ENCODE assay signal across 21 cellular contexts in genomic region chr6:104003803-104004516, GRCh38.
DNase-seq lines count a peak whose midpoint lies in the region; ATAC-seq, FAIRE-seq and TF ChIP-seq lines count a peak whose summit lies in the region.
"Had no signal": no experiment of that assay in that cellular context is flagged by ENCODE, and none has a peak within 500 bp of the region (broad histone marks: within the 10 kb centered on the region; RNA-seq: fewer than 3 reads in every experiment).

No MANE protein-coding gene starts in this region.

- peak; percentile 52 to 58 for TF ChIP-seq CTCF in GM23338 (conservative IDR thresholded peaks at IDR 0.05; ENCODE audit: low read depth in 2 of 2)
- no peak for TF ChIP-seq CTCF in K562 (IDR thresholded peaks at IDR 0.05 in 2 of 3, conservative IDR thresholded peaks at IDR 0.05 in 1 of 3; ENCODE audit: insufficient read depth in 2 of 3, low read depth in 1 of 3, low read length in 3 of 3)
- peak in 2 of 7 experiments; percentile 25 to 34 for TF ChIP-seq CTCF in body of pancreas (IDR thresholded peaks at IDR 0.05)
- TF ChIP-seq CTCF in upper lobe of right lung (IDR thresholded peaks at IDR 0.05) = no peak

- no peaks in the 10 kb centered on the region for H3K27me3 ChIP-seq in GM23338 (ENCODE audit: insufficient read depth)
- H3K27me3 ChIP-seq in Karpas-422 (ENCODE audit: low read length) = 0 out of 2 replicates have a peak, but pooled peaks cover 2% of the 10 kb centered on the region
- H3K27me3 ChIP-seq in K562 (ENCODE audit: control insufficient read depth in 2 of 2, insufficient read depth in 2 of 2, low read length in 2 of 2) = no peaks in the 10 kb centered on the region
- no peaks in the 10 kb centered on the region for H3K27me3 ChIP-seq in mesendoderm (ENCODE audit: insufficient read depth, low read length, poor library complexity)
- H3K27me3 ChIP-seq in body of pancreas = no peaks in the 10 kb centered on the region
- H3K27me3 ChIP-seq in upper lobe of right lung = no peaks in the 10 kb centered on the region
- H3K27me3 ChIP-seq: BLaER1 treated with 17β-estradiol and CSF1 and Interleukin-3, amounts not matched to agents 10 nM and 100 nM; brain microvascular endothelial cell had no signal

- intact Hi-C loops in K562 (cut with micrococcal nuclease) = no loop called here
- intact Hi-C loops in body of pancreas (cut with DNase I) = no loop called here
- intact Hi-C loops in upper lobe of right lung (cut with DNase I) = no loop called here

- no peak overlapping the region for H3K9ac ChIP-seq in Karpas-422 (ENCODE audit: low read length)
- no peak overlapping the region for H3K9ac ChIP-seq in K562 (ENCODE audit: insufficient read depth in 1 of 2, low read depth in 2 of 2, low read length in 2 of 2)
- H3K9ac ChIP-seq in mesendoderm (ENCODE audit: low read length) = no peak overlapping the region
- H3K9ac ChIP-seq: BLaER1 treated with 17β-estradiol and CSF1 and Interleukin-3, amounts not matched to agents 10 nM and 100 nM had no signal

- H3K27ac ChIP-seq in GM23338 (ENCODE audit: low read depth) = no peak overlapping the region
- H3K27ac ChIP-seq in Karpas-422 (ENCODE audit: low read length) = no peak overlapping the region
- H3K27ac ChIP-seq in K562 (ENCODE audit: extremely low read depth, low read depth, low read length) = no peak overlapping the region
- no peak overlapping the region for H3K27ac ChIP-seq in mesendoderm (ENCODE audit: low read depth, low read length)
- no peak overlapping the region for H3K27ac ChIP-seq in body of pancreas
- no peak overlapping the region for H3K27ac ChIP-seq in upper lobe of right lung
- H3K27ac ChIP-seq: BLaER1 treated with 17β-estradiol and CSF1 and Interleukin-3, amounts not matched to agents 10 nM and 100 nM; brain microvascular endothelial cell had no signal

- H3K36me3 Mint-ChIP-seq in GM23338 (ENCODE audit: low read depth) = no peaks in the 10 kb centered on the region
- H3K36me3 Mint-ChIP-seq: activated naive CD8-positive, alpha-beta T cell had no signal

- no peak overlapping the region for H2BK5ac ChIP-seq in mesendoderm (ENCODE audit: low read length)

- no peaks in the 10 kb centered on the region for H3F3A ChIP-seq in GM23338 (replicated peaks; ENCODE audit: low read depth)

- TF ChIP-seq EP300 in K562 (IDR thresholded peaks at IDR 0.05; ENCODE audit: low read length) = no peak

- no TSS peak for BruUV-seq in K562 (replicated peaks; lab: Mats Ljungman, UMichigan)

- no peaks in the 10 kb centered on the region for H3K4me1 Mint-ChIP-seq in GM23338
- H3K4me1 Mint-ChIP-seq: activated CD4-positive, alpha-beta memory T cell treated with anti-CD3 and anti-CD28 coated beads, Interleukin-2, amount 10 ng/mL, durations not matched to agents 7 days and 5 days; nephron had no signal

- H3K79me2 ChIP-seq in GM23338 (replicated peaks; ENCODE audit: insufficient read depth) (no peaks in the 10 kb centered on the region), Karpas-422 (ENCODE audit: low read length) (no peaks in the 10 kb centered on the region), K562 (ENCODE audit: control insufficient read depth, insufficient read depth, low read length) (no peaks in the 10 kb centered on the region), mesendoderm (ENCODE audit: control insufficient read depth, insufficient read depth, low read length) (no peaks in the 10 kb centered on the region)

- H3K4me3 Mint-ChIP-seq in GM23338 = no peak overlapping the region
- H3K4me3 Mint-ChIP-seq: activated CD4-positive, alpha-beta memory T cell treated with anti-CD3 and anti-CD28 coated beads, Interleukin-2, amount 10 ng/mL, durations not matched to agents 7 days and 5 days; activated naive CD8-positive, alpha-beta T cell; activated T-cell treated with anti-CD3 and anti-CD28 coated beads, Interleukin-2, amount 50 U/mL, for 72 hours; nephron had no signal

- H3K4ac ChIP-seq in mesendoderm (ENCODE audit: low read depth, low read length) = no peak overlapping the region

- POLR2A ChIA-PET in K562 (lab: Yijun Ruan, JAX) = no interaction called here

- no peaks in the 10 kb centered on the region for H3K9me3 Mint-ChIP-seq in GM23338
- H3K9me3 Mint-ChIP-seq: activated CD4-positive, alpha-beta memory T cell treated with anti-CD3 and anti-CD28 coated beads, Interleukin-2, amount 10 ng/mL, durations not matched to agents 7 days and 5 days; nephron had no signal

- H3K4me2 ChIP-seq in GM23338 (no peak overlapping the region), Karpas-422 (ENCODE audit: low read depth, low read length, poor library complexity, severe bottlenecking) (no peak overlapping the region), K562 (ENCODE audit: insufficient read depth, low read length) (no peak overlapping the region), mesendoderm (ENCODE audit: low read length) (no peak overlapping the region)
- H3K4me2 ChIP-seq: BLaER1 treated with 17β-estradiol and CSF1 and Interleukin-3, amounts not matched to agents 10 nM and 100 nM had no signal

- no peak overlapping the region for H4K8ac ChIP-seq in mesendoderm (ENCODE audit: low read depth, low read length)

- no peak overlapping the region for H3K27ac Mint-ChIP-seq in GM23338
- H3K27ac Mint-ChIP-seq: activated CD4-positive, alpha-beta memory T cell treated with anti-CD3 and anti-CD28 coated beads, Interleukin-2, amount 10 ng/mL, durations not matched to agents 7 days and 5 days; activated naive CD8-positive, alpha-beta T cell; activated T-cell treated with anti-CD3 and anti-CD28 coated beads, Interleukin-2, amount 50 U/mL, for 72 hours; nephron had no signal

- TF ChIP-seq RAD21 in K562 (CRISPR knock-in tag; conservative IDR thresholded peaks at IDR 0.05 in 1 of 2, IDR thresholded peaks at IDR 0.05 in 1 of 2) = no peak

- H2BK15ac ChIP-seq in mesendoderm (replicated peaks; ENCODE audit: low read depth) = no peak overlapping the region

- TF ChIP-seq POLR2A in K562 (conservative IDR thresholded peaks at IDR 0.05) (no peak), body of pancreas (IDR thresholded peaks at IDR 0.05) (no peak)

- CTCF ChIA-PET in K562 (lab: Yijun Ruan, JAX; ENCODE audit: low intra/inter-chr PET ratio) = no interaction called here

- H3K4me3 ChIP-seq in GM23338 = no peak overlapping the region
- no peak overlapping the region for H3K4me3 ChIP-seq in Karpas-422 (ENCODE audit: low read length)
- H3K4me3 ChIP-seq in K562 = no peak overlapping the region
- H3K4me3 ChIP-seq in mesendoderm (ENCODE audit: low read length) = no peak overlapping the region
- no peak overlapping the region for H3K4me3 ChIP-seq in body of pancreas
- H3K4me3 ChIP-seq in upper lobe of right lung = no peak overlapping the region
- H3K4me3 ChIP-seq: BLaER1 treated with 17β-estradiol and CSF1 and Interleukin-3, amounts not matched to agents 10 nM and 100 nM had no signal

- no peaks in the 10 kb centered on the region for H3K27me3 Mint-ChIP-seq in GM23338 (ENCODE audit: insufficient read depth, low read depth, poor library complexity)
- H3K27me3 Mint-ChIP-seq: activated CD4-positive, alpha-beta memory T cell treated with anti-CD3 and anti-CD28 coated beads, Interleukin-2, amount 10 ng/mL, durations not matched to agents 7 days and 5 days; activated naive CD8-positive, alpha-beta T cell had no signal

- no peak overlapping the region for H2AK5ac ChIP-seq in mesendoderm (ENCODE audit: low read length)

- DNase-seq in GM23338 (ENCODE audit: low spot score) = peak; percentile 68
- peak; percentile 51 for DNase-seq in Karpas-422
- DNase-seq in K562 (ENCODE audit: extremely low read depth in 1 of 4, low spot score in 3 of 4) = peak in 1 of 4 experiments; percentile 0
- DNase-seq in mesendoderm = peak; percentile 44
- no peak for DNase-seq in urothelium cell line (ENCODE audit: low spot score)
- no peak for DNase-seq in body of pancreas
- no peak for DNase-seq in upper lobe of right lung
- no peak for DNase-seq in SKM-1 treated with dmso at 0.1 percent for 144 hours (lab: John Stamatoyannopoulos, UW; ENCODE audit: unreplicated experiment)
- DNase-seq: activated CD4-positive, alpha-beta memory T cell treated with anti-CD3 and anti-CD28 coated beads, Interleukin-2, amount 10 ng/mL, durations not matched to agents 7 days and 5 days; activated T-cell treated with anti-CD3 and anti-CD28 coated beads, Interleukin-2, amount 50 U/mL, for 72 hours; brain microvascular endothelial cell; glutamatergic neuron; HCEC 1CT; islet precursor cell; NCI-H1930; stimulated activated CD4-positive, alpha-beta T cell treated with anti-CD3 and anti-CD28 coated beads, Interleukin-15, amount 100 ng/mL, for 24 hours; stimulated activated naive CD4-positive, alpha-beta T cell treated with Interleukin-2 at 50 U/mL for 16 hours had no signal

- peak; percentile 73 for ATAC-seq in GM23338
- no peak for ATAC-seq in K562
- no peak for ATAC-seq in body of pancreas
- ATAC-seq in upper lobe of right lung = no peak
- ATAC-seq: activated T-cell treated with anti-CD3 and anti-CD28 coated beads, Interleukin-2, amount 50 U/mL, for 72 hours; Panc1 had no signal

- no peak overlapping the region for H3K23ac ChIP-seq in mesendoderm (ENCODE audit: low read length)

- H4K5ac ChIP-seq in mesendoderm (ENCODE audit: low read length) = no peak overlapping the region

- no peaks in the 10 kb centered on the region for H3K79me1 ChIP-seq in mesendoderm (ENCODE audit: low read length)

- no peaks in the 10 kb centered on the region for H3K9me3 ChIP-seq in Karpas-422 (ENCODE audit: low read length)
- no peaks in the 10 kb centered on the region for H3K9me3 ChIP-seq in K562 (replicated peaks; ENCODE audit: control insufficient read depth, insufficient read depth, low read depth, low read length)
- no peaks in the 10 kb centered on the region for H3K9me3 ChIP-seq in body of pancreas
- no peaks in the 10 kb centered on the region for H3K9me3 ChIP-seq in upper lobe of right lung
- H3K9me3 ChIP-seq: BLaER1 treated with 17β-estradiol and CSF1 and Interleukin-3, amounts not matched to agents 10 nM and 100 nM had no signal

- H4K20me1 ChIP-seq in GM23338 (replicated peaks; ENCODE audit: insufficient read depth) (no peaks in the 10 kb centered on the region), Karpas-422 (ENCODE audit: insufficient read depth, low read depth, low read length) (no peaks in the 10 kb centered on the region), K562 (replicated peaks; ENCODE audit: control insufficient read depth, insufficient read depth, low read length) (no peaks in the 10 kb centered on the region)
- H4K20me1 ChIP-seq: BLaER1 treated with 17β-estradiol and CSF1 and Interleukin-3, amounts not matched to agents 10 nM and 100 nM had no signal

- no peak overlapping the region for H3K56ac ChIP-seq in mesendoderm (ENCODE audit: low read length)

- no peaks in the 10 kb centered on the region for H3K36me3 ChIP-seq in GM23338 (ENCODE audit: insufficient read depth)
- no peaks in the 10 kb centered on the region for H3K36me3 ChIP-seq in Karpas-422 (ENCODE audit: insufficient read depth, low read length)
- H3K36me3 ChIP-seq in K562 (ENCODE audit: control insufficient read depth, insufficient read depth, low read length) = no peaks in the 10 kb centered on the region
- H3K36me3 ChIP-seq in mesendoderm (ENCODE audit: control insufficient read depth, insufficient read depth, low read length) = no peaks in the 10 kb centered on the region
- H3K36me3 ChIP-seq in body of pancreas (replicated peaks in 1 of 2; ENCODE audit: insufficient read depth in 1 of 2, low read depth in 2 of 2) = no peaks in the 10 kb centered on the region
- no peaks in the 10 kb centered on the region for H3K36me3 ChIP-seq in upper lobe of right lung
- H3K36me3 ChIP-seq: BLaER1 treated with 17β-estradiol and CSF1 and Interleukin-3, amounts not matched to agents 10 nM and 100 nM; brain microvascular endothelial cell had no signal

- no peak overlapping the region for H2AFZ ChIP-seq in GM23338
- no peak overlapping the region for H2AFZ ChIP-seq in Karpas-422 (ENCODE audit: low read length)
- H2AFZ ChIP-seq in K562 (ENCODE audit: low read depth, low read length) = no peak overlapping the region

- no peak overlapping the region for H3K18ac ChIP-seq in mesendoderm (ENCODE audit: low read length)

- H3K9me2 ChIP-seq in GM23338 (ENCODE audit: insufficient read depth) = no peaks in the 10 kb centered on the region
- H3K9me2 ChIP-seq in Karpas-422 (replicated peaks; ENCODE audit: insufficient read depth, low read length) = no peaks in the 10 kb centered on the region

- no peaks in the 10 kb centered on the region for H3K9me1 ChIP-seq in K562 (ENCODE audit: control insufficient read depth, insufficient read depth, low read length)

- 0% methylated on average over 2 of the region's 3 CpGs for WGBS in K562 (ENCODE audit: insufficient coverage, low coverage, missing lambda C conversion rate)
- WGBS in mesendoderm (ENCODE audit: extremely low coverage, insufficient coverage, low lambda C conversion rate) = no CpG with 5 or more reads among the region's 3 CpGs
- 61 to 65% methylated on average over 3 of the region's 3 CpGs for WGBS in body of pancreas, 2 donors

- FAIRE-seq in K562 (lab: Jason Lieb, UNC) (no peak), urothelium cell line (lab: Jason Lieb, UNC) (no peak)

- H3K4me1 ChIP-seq in GM23338 (ENCODE audit: insufficient read depth) (no peaks in the 10 kb centered on the region), Karpas-422 (ENCODE audit: low read length) (no peaks in the 10 kb centered on the region), K562 (replicated peaks in 1 of 2; ENCODE audit: control insufficient read depth in 2 of 2, insufficient read depth in 2 of 2, low read length in 2 of 2) (no peaks in the 10 kb centered on the region), mesendoderm (ENCODE audit: control insufficient read depth, low read depth, low read length) (no peaks in the 10 kb centered on the region), body of pancreas (no peaks in the 10 kb centered on the region), upper lobe of right lung (no peaks in the 10 kb centered on the region)
- H3K4me1 ChIP-seq: BLaER1 treated with 17β-estradiol and CSF1 and Interleukin-3, amounts not matched to agents 10 nM and 100 nM had no signal

- in situ Hi-C loops in K562 (cut with MboI) = no loop called here

- H2BK120ac ChIP-seq in mesendoderm (ENCODE audit: low read depth, low read length) = no peak overlapping the region

Comparison
In these comparisons a context has a peak if more than half of its experiments do, and no peak if none do; other contexts are left out.
1. DNase-seq: peak in GM23338 (single experiment), Karpas-422 (single experiment) and mesendoderm (single experiment); none in urothelium cell line (single experiment), body of pancreas (0 of 4), upper lobe of right lung (single experiment) and SKM-1 treated with dmso at 0.1 percent for 144 hours (single experiment).
2. CTCF ChIP-seq: peak in GM23338 (2 of 2); none in K562 (0 of 3) and upper lobe of right lung (single experiment).